Comparison of ENCODE assay signal across 18 cellular contexts in the genomic region with DNA sequence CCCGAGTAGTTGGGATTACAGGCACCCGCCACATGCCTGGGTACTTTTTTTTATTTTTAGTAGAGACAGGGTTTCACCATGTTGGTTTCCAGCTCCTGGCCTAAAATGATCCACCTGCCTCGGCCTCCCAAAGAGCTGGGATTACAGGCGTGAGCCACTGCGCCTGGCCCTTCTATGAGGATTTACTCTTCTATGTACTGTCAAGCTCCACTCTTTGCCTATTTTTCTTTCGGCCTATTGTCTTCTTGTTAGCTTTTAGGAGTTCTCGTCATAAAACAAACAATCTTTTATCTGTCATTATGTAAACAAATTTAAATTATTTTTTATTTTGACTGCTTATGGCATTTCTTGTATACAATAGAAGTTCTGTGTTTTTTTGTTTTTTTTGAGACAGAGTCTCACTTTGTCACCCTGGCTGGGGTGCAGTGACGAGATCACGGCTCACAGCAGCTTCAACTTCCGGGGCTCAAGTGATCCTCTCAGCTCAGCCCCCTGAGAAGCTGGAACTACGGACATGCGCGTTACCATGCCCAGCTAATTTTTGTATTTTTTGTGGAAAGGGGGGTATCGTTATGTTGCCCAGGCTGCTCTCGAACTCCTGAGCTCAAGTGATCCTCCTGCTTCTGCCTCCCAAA. TPM values are rescaled to one million over a fixed set of nuclear protein-coding genes. Genes with fewer than 3 reads are reported as not detected.
DNase-seq lines count a peak whose midpoint lies in the region; ATAC-seq and TF ChIP-seq lines count a peak whose summit lies in the region.
"Had no signal": no experiment of that assay in that cellular context is flagged by ENCODE, and none has a peak within 500 bp of the region (broad histone marks: within the 10 kb centered on the region; RNA-seq: fewer than 3 reads in every experiment).

No MANE protein-coding gene starts in this region.

- no peak overlapping the region for H3K56ac ChIP-seq in H9 (ENCODE audit: insufficient read length, low read depth, low read length)

- H2BK12ac ChIP-seq in H9 (ENCODE audit: insufficient read length, low read depth, low read length): no peak overlapping the region
- no peak overlapping the region for H2BK12ac ChIP-seq in trophoblast cell (ENCODE audit: low read length)

- H4K5ac ChIP-seq in H9 (ENCODE audit: insufficient read length, low read depth, low read length): no peak overlapping the region

- no peak overlapping the region for H3K4ac ChIP-seq in H9 (ENCODE audit: low read depth, low read length)
- peak overlapping the region; percentile 42 for H3K4ac ChIP-seq in trophoblast cell (ENCODE audit: low read depth, low read length)

- H3K79me2 ChIP-seq in H9 (ENCODE audit: insufficient read depth, low read length) (peaks cover 32% of the 10 kb centered on the region), trophoblast cell (ENCODE audit: control insufficient read depth, insufficient read depth, low read length, poor library complexity) (peaks cover 9% of the 10 kb centered on the region)

- H3K9ac ChIP-seq in H9 (ENCODE audit: extremely low read depth, insufficient read length, low read length): no peak overlapping the region
- H3K9ac ChIP-seq in trophoblast cell (ENCODE audit: low read length): no peak overlapping the region

- H2BK15ac ChIP-seq in H9 (ENCODE audit: low read depth, low read length): no peak overlapping the region

- H3T11ph ChIP-seq in H9 (ENCODE audit: low read length): no peak overlapping the region

- H3K9me3 Mint-ChIP-seq in CD4-positive, alpha-beta T cell: no peaks in the 10 kb centered on the region
- no peaks in the 10 kb centered on the region for H3K9me3 Mint-ChIP-seq in H9
- no peaks in the 10 kb centered on the region for H3K9me3 Mint-ChIP-seq in central memory CD8-positive, alpha-beta T cell
- H3K9me3 Mint-ChIP-seq: activated CD4-positive, alpha-beta T cell treated with anti-CD3 and anti-CD28 coated beads, Interleukin-2, amount 10 ng/mL, durations not matched to agents 24 days and 14 days; activated T-helper 2 cell treated with anti-CD3 and anti-CD28 coated beads, Interferon-gamma antibody, Interleukin-2, Interleukin-4, amounts not matched to agents 10 μg/mL and 5 μg/mL and 100 μg/mL, durations not matched to agents 14 hours and 24 hours and 36 hours; stimulated activated memory B cell treated with anti-CD40 and anti-IgM and Interleukin-4, amounts not matched to agents 10 μg/mL and 1 μg/mL and 100 μg/mL, for 72 hours had no signal

- H3K79me1 ChIP-seq in H9 (ENCODE audit: insufficient read depth, low read depth, low read length, poor library complexity, severe bottlenecking) (peaks cover 4% of the 10 kb centered on the region), trophoblast cell (ENCODE audit: low read length) (no peaks in the 10 kb centered on the region)

- no peaks in the 10 kb centered on the region for H3K23me2 ChIP-seq in H9 (ENCODE audit: insufficient read length, low read depth, low read length, poor library complexity, severe bottlenecking)

- no CpG with 5 or more reads among the region's 15 CpGs for WGBS in H9 (ENCODE audit: extremely low coverage, insufficient read length, low lambda C conversion rate)
- WGBS in trophoblast cell (ENCODE audit: extremely low coverage, insufficient coverage, insufficient read length): no CpG with 5 or more reads among the region's 15 CpGs

- POLR2A ChIA-PET in CD4-positive, alpha-beta T cell (lab: Charles Lee): interaction anchor here (1.0 to 1.5 kb wide), 2 partner anchors 13 to 30 kb away, joined by 3 to 4 read pairs; partner anchors contain the start of gene CSNK1A1

- H3K4me3 ChIP-seq in trophoblast cell (ENCODE audit: low read depth, low read length): no peak overlapping the region
- no peak overlapping the region for H3K4me3 ChIP-seq in coronary artery
- H3K4me3 ChIP-seq: ovary, tibial artery had no signal

- H3K4me2 ChIP-seq in H9 (ENCODE audit: insufficient read depth, insufficient read length, low read length) (no peak overlapping the region), trophoblast cell (ENCODE audit: low read length) (no peak overlapping the region)

- no peak for DNase-seq in CD4-positive, alpha-beta T cell
- DNase-seq in H9: no peak
- DNase-seq in central memory CD8-positive, alpha-beta T cell (ENCODE audit: low spot score in 2 of 2): no peak
- no peak for DNase-seq in trophoblast cell
- DNase-seq in stimulated activated CD4-positive, alpha-beta T cell treated with anti-CD3 and anti-CD28 coated beads, Interleukin-2, amount 100 ng/mL, for 24 hours: no peak
- DNase-seq in D341Med (ENCODE audit: low spot score): no peak
- no peak for DNase-seq in coronary artery (ENCODE audit: low spot score)
- DNase-seq: activated CD4-positive, alpha-beta T cell treated with anti-CD3 and anti-CD28 coated beads, Interleukin-2, amount 10 ng/mL, durations not matched to agents 24 days and 14 days; kidney; NCI-H1417; NCI-H2171; NCI-H748 treated with DMSO at 0.1 percent for 48 hours; ovary; SIG-M5; T-helper 1 cell; tibial artery had no signal

- H3K23ac ChIP-seq in H9 (ENCODE audit: insufficient read length, low read depth, low read length) (no peak overlapping the region), trophoblast cell (ENCODE audit: low read length) (no peak overlapping the region)

- CTCF ChIA-PET in CD4-positive, alpha-beta T cell (lab: Charles Lee): interaction anchor here (0.8 to 1.4 kb wide), 3 partner anchors 9 to 29 kb away, joined by 3 to 4 read pairs (median 4); partner anchors contain the start of gene CSNK1A1

- H3K4me1 ChIP-seq in H9 (ENCODE audit: insufficient read depth, low read length): no peaks in the 10 kb centered on the region; the same call in 1 of the 2 replicates
- H3K4me1 ChIP-seq in trophoblast cell (ENCODE audit: control insufficient read depth in 1 of 2, insufficient read depth in 2 of 2, low read length in 2 of 2): no peaks in the 10 kb centered on the region

- H3K18ac ChIP-seq in H9 (ENCODE audit: insufficient read length, low read depth, low read length) (no peak overlapping the region), trophoblast cell (ENCODE audit: low read length) (no peak overlapping the region)

- H2BK20ac ChIP-seq in H9 (ENCODE audit: low read depth, low read length, poor library complexity, severe bottlenecking): no peak overlapping the region

- H3K4me1 Mint-ChIP-seq in CD4-positive, alpha-beta T cell (ENCODE audit: low read depth): peaks cover 97% of the 10 kb centered on the region
- H3K4me1 Mint-ChIP-seq in H9: peaks cover 44 to 47% of the 10 kb centered on the region in 2 experiments
- H3K4me1 Mint-ChIP-seq in central memory CD8-positive, alpha-beta T cell: peaks cover 70% of the 10 kb centered on the region

- no peak overlapping the region for H3K27ac ChIP-seq in CD4-positive, alpha-beta T cell (ENCODE audit: low read depth, low read length)
- no peak overlapping the region for H3K27ac ChIP-seq in H9 (ENCODE audit: insufficient read length, low read depth, low read length)
- no peak overlapping the region for H3K27ac ChIP-seq in trophoblast cell (ENCODE audit: low read depth, low read length)
- H3K27ac ChIP-seq in coronary artery: no peak overlapping the region
- H3K27ac ChIP-seq: ovary, tibial artery had no signal

- peaks cover 86% of the 10 kb centered on the region for H3K36me3 Mint-ChIP-seq in CD4-positive, alpha-beta T cell (ENCODE audit: low read depth)
- peaks cover 9 to 65% (median 63%) of the 10 kb centered on the region in 3 experiments; a peak in 6 of 7 replicates for H3K36me3 Mint-ChIP-seq in H9 (ENCODE audit: insufficient read depth in 1 of 3, low read depth in 3 of 3)
- peaks cover 30% of the 10 kb centered on the region for H3K36me3 Mint-ChIP-seq in central memory CD8-positive, alpha-beta T cell (ENCODE audit: insufficient read depth)

- H3K27me3 Mint-ChIP-seq in CD4-positive, alpha-beta T cell: no peaks in the 10 kb centered on the region
- H3K27me3 Mint-ChIP-seq in H9 (ENCODE audit: low read depth): no peaks in the 10 kb centered on the region
- no peaks in the 10 kb centered on the region for H3K27me3 Mint-ChIP-seq in central memory CD8-positive, alpha-beta T cell
- H3K27me3 Mint-ChIP-seq: activated CD4-positive, alpha-beta T cell treated with anti-CD3 and anti-CD28 coated beads, Interleukin-2, amount 10 ng/mL, durations not matched to agents 24 days and 14 days; stimulated activated memory B cell treated with anti-CD40 and anti-IgM and Interleukin-4, amounts not matched to agents 10 μg/mL and 1 μg/mL and 100 μg/mL, for 72 hours had no signal

- no peak overlapping the region for H4K91ac ChIP-seq in H9 (ENCODE audit: insufficient read length, low read depth, low read length)
- H4K91ac ChIP-seq in trophoblast cell (ENCODE audit: low read depth, low read length): no peak overlapping the region

- H3K14ac ChIP-seq in H9 (ENCODE audit: insufficient read depth, low read length) (no peak overlapping the region), trophoblast cell (ENCODE audit: low read length) (no peak overlapping the region)

- no peaks in the 10 kb centered on the region for H3K9me3 ChIP-seq in CD4-positive, alpha-beta T cell (ENCODE audit: control insufficient read depth, low read length)
- H3K9me3 ChIP-seq in H9 (ENCODE audit: control insufficient read depth, low read depth, low read length) (no peaks in the 10 kb centered on the region), trophoblast cell (ENCODE audit: insufficient read depth, low read depth, low read length) (no peaks in the 10 kb centered on the region)
- H3K9me3 ChIP-seq: ovary, tibial artery had no signal

- H2BK120ac ChIP-seq in H9 (ENCODE audit: low read depth, low read length, poor library complexity, severe bottlenecking) (no peak overlapping the region), trophoblast cell (ENCODE audit: insufficient read depth, low read length, poor library complexity) (no peak overlapping the region)

- H3K4me3 Mint-ChIP-seq in CD4-positive, alpha-beta T cell: no peak overlapping the region
- H3K4me3 Mint-ChIP-seq in H9: no peak overlapping the region
- H3K4me3 Mint-ChIP-seq in central memory CD8-positive, alpha-beta T cell: no peak overlapping the region
- H3K4me3 Mint-ChIP-seq: activated CD4-positive, alpha-beta T cell treated with anti-CD3 and anti-CD28 coated beads, Interleukin-2, amount 10 ng/mL, durations not matched to agents 24 days and 14 days; stimulated activated memory B cell treated with anti-CD40 and anti-IgM and Interleukin-4, amounts not matched to agents 10 μg/mL and 1 μg/mL and 100 μg/mL, for 72 hours had no signal

- H4K8ac ChIP-seq in H9 (replicated peaks; ENCODE audit: insufficient read length, low read depth, low read length): no peak overlapping the region
- no peak overlapping the region for H4K8ac ChIP-seq in trophoblast cell (ENCODE audit: low read depth, low read length)

- intact Hi-C loops in CD4-positive, alpha-beta T cell (cut with DNase I, micrococcal nuclease): no loop called here

- H3K27ac Mint-ChIP-seq in CD4-positive, alpha-beta T cell: peak overlapping the region; percentile 71
- H3K27ac Mint-ChIP-seq in H9: peak overlapping the region in 2 of 3 experiments; percentile 56 to 62; a peak in 4 of 7 replicates
- H3K27ac Mint-ChIP-seq in central memory CD8-positive, alpha-beta T cell (ENCODE audit: low read depth): peak overlapping the region; percentile 39
- H3K27ac Mint-ChIP-seq: activated CD4-positive, alpha-beta T cell treated with anti-CD3 and anti-CD28 coated beads, Interleukin-2, amount 10 ng/mL, durations not matched to agents 24 days and 14 days; activated T-helper 2 cell treated with anti-CD3 and anti-CD28 coated beads, Interferon-gamma antibody, Interleukin-2, Interleukin-4, amounts not matched to agents 10 μg/mL and 5 μg/mL and 100 μg/mL, durations not matched to agents 14 hours and 24 hours and 36 hours; stimulated activated memory B cell treated with anti-CD40 and anti-IgM and Interleukin-4, amounts not matched to agents 10 μg/mL and 1 μg/mL and 100 μg/mL, for 72 hours had no signal

- H4K12ac ChIP-seq in trophoblast cell (ENCODE audit: low read depth, low read length): no peak overlapping the region

- TF ChIP-seq CTCF in CD4-positive, alpha-beta T cell (IDR thresholded peaks at IDR 0.05): no peak
- no peak for TF ChIP-seq CTCF in H9 (conservative IDR thresholded peaks at IDR 0.05)
- TF ChIP-seq CTCF in coronary artery (IDR thresholded peaks at IDR 0.05): no peak

- no peak for ATAC-seq in CD4-positive, alpha-beta T cell (ENCODE audit: poor library complexity)
- no peak for ATAC-seq in central memory CD8-positive, alpha-beta T cell (replicated peaks; ENCODE audit: extremely low read depth, poor library complexity, severe bottlenecking)
- ATAC-seq: stimulated activated memory B cell treated with anti-CD40 and anti-IgM and Interleukin-4, amounts not matched to agents 10 μg/mL and 1 μg/mL and 100 μg/mL, for 72 hours had no signal

- H3K36me3 ChIP-seq in trophoblast cell (ENCODE audit: control insufficient read depth in 1 of 2, insufficient read depth in 2 of 2, low read length in 2 of 2): peaks cover 16 to 21% of the 10 kb centered on the region in 2 experiments
- H3K36me3 ChIP-seq: ovary had no signal

- H2AFZ ChIP-seq in H9 (ENCODE audit: low read length) (no peak overlapping the region), trophoblast cell (ENCODE audit: insufficient read depth, low read length, poor library complexity) (no peak overlapping the region)

- H2BK5ac ChIP-seq in H9 (ENCODE audit: insufficient read length, low read length) (no peak overlapping the region), trophoblast cell (ENCODE audit: low read depth, low read length, poor library complexity) (no peak overlapping the region)

- H2AK5ac ChIP-seq in H9 (ENCODE audit: insufficient read length, low read length) (no peak overlapping the region), trophoblast cell (ENCODE audit: low read length) (no peak overlapping the region)

- no peaks in the 10 kb centered on the region for H4K20me1 ChIP-seq in H9 (ENCODE audit: control insufficient read depth, insufficient read depth, insufficient read length)

- H3K27me3 ChIP-seq in CD4-positive, alpha-beta T cell (ENCODE audit: control insufficient read depth, insufficient read depth, low read length): no peaks in the 10 kb centered on the region
- H3K27me3 ChIP-seq in H9 (ENCODE audit: insufficient read depth, low read length) (no peaks in the 10 kb centered on the region), trophoblast cell (ENCODE audit: insufficient read depth, low read length) (no peaks in the 10 kb centered on the region)
- H3K27me3 ChIP-seq: ovary, tibial artery had no signal

RNA-seq across cellular contexts. Expression of gene CSNK1A1, which starts 29.4 kb away (rescaled TPM):
- total RNA-seq in CD4-positive, alpha-beta T cell: 100 to 1,000 TPM; 201 to 217 TPM
- 304 and 310 TPM in 2 replicates for total RNA-seq in H9 (2021)
- polyA plus RNA-seq in trophoblast cell (2013): 307 TPM in 2 replicates

RNA-seq across cellular contexts. Expression of gene ARHGEF37, which starts 59.4 kb away (rescaled TPM):
- under 1 TPM in 1 of 2 experiments, not detected in 1; 0.41 TPM for total RNA-seq in CD4-positive, alpha-beta T cell
- total RNA-seq in H9 (2021): 0.39 and 0.42 TPM in 2 replicates
- 0.89 and 0.93 TPM in 2 replicates for polyA plus RNA-seq in trophoblast cell (2013)
